1 cellular context compared by ENCODE assay signal in the genomic region with DNA sequence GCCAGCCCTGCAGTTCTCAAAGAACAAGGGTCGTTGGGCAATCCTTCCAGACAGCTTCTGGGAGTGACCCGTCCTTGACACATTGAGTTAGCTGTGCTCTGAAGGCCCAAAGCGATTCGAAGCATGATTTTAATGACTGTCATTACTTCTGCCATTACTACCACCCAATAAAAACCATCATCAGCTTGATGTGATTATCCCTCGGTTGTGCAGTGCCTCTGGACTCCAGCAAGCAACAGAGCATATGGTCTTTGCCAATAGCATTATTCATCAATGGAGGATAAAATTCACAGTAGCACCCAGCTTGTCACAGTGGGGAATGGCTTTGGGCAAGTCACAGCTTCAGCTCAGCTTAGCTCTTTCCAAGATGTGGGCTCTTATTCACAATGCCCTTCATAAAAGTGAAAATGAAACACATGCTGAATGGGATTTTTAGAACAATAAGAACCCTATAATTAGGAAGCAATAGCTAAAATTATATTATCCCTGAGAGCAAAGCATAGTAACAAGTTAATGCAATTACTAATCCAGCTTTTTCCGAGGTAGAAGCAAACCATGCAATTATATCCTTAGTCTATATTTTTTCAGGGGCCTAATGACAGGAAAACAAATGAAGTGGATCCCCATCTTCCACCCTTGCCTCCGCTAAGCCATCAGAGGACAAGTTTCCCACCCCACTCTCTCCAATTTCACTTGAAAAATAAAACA.
TF ChIP-seq lines count a peak whose summit lies in the region.

No MANE protein-coding gene starts in this region.

TF ChIP-seq in HepG2, 621 proteins besides CTCF, POLR2A, EP300 and RAD21 (continued from another document):
- TF ChIP-seq, protein P1, sequence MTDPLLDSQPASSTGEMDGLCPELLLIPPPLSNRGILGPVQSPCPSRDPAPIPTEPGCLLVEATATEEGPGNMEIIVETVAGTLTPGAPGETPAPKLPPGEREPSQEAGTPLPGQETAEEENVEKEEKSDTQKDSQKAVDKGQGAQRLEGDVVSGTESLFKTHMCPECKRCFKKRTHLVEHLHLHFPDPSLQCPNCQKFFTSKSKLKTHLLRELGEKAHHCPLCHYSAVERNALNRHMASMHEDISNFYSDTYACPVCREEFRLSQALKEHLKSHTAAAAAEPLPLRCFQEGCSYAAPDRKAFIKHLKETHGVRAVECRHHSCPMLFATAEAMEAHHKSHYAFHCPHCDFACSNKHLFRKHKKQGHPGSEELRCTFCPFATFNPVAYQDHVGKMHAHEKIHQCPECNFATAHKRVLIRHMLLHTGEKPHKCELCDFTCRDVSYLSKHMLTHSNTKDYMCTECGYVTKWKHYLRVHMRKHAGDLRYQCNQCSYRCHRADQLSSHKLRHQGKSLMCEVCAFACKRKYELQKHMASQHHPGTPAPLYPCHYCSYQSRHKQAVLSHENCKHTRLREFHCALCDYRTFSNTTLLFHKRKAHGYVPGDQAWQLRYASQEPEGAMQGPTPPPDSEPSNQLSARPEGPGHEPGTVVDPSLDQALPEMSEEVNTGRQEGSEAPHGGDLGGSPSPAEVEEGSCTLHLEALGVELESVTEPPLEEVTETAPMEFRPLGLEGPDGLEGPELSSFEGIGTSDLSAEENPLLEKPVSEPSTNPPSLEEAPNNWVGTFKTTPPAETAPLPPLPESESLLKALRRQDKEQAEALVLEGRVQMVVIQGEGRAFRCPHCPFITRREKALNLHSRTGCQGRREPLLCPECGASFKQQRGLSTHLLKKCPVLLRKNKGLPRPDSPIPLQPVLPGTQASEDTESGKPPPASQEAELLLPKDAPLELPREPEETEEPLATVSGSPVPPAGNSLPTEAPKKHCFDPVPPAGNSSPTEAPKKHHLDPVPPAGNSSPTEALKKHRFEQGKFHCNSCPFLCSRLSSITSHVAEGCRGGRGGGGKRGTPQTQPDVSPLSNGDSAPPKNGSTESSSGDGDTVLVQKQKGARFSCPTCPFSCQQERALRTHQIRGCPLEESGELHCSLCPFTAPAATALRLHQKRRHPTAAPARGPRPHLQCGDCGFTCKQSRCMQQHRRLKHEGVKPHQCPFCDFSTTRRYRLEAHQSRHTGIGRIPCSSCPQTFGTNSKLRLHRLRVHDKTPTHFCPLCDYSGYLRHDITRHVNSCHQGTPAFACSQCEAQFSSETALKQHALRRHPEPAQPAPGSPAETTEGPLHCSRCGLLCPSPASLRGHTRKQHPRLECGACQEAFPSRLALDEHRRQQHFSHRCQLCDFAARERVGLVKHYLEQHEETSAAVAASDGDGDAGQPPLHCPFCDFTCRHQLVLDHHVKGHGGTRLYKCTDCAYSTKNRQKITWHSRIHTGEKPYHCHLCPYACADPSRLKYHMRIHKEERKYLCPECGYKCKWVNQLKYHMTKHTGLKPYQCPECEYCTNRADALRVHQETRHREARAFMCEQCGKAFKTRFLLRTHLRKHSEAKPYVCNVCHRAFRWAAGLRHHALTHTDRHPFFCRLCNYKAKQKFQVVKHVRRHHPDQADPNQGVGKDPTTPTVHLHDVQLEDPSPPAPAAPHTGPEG (CRISPR knock-in tag; IDR thresholded peaks at IDR 0.05), result no peak
